ENCODE assay signal across 1 cellular context in the genomic region with DNA sequence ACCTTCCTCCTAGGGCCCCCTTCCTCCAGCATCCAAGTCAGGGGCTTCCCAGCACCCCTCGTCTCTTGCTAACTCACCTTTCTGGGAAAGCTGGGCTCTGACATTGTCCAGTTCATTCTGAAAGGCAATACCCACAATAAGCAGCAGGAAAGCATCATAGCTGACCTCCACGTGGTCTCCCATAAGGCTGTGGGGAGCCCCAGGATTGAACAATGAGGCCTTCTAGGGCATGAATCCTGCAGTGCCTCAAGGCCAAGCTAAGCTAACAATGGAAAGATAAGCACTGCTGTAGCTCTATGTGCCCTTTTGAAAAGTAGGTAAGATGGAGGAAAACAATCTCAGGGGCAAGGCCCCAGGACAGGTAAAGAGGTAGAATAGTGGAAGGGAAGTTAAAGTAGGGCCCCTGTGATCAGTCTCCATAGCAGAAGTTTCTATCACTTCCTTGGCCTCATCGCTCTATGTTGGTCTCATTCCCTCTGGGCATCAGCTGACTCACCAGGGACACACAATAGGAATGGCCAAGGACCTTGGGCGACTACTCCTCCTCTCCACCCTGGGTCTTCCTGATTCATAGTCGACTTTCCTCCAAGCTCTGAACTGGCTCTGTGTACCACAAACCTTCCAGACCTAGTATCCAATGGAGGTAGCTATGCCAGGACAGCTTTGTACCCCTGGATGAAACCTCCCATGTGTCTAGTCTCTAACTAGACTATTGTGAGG.
TF ChIP-seq lines count a peak whose summit lies in the region.

No MANE protein-coding gene starts in this region.

TF ChIP-seq in HepG2, 621 proteins besides CTCF, POLR2A, EP300 and RAD21 (continues in another document):
- TF ChIP-seq SRF (IDR thresholded peaks at IDR 0.05; ENCODE audit: low read depth, low read length) (0 out of 2 replicates have a peak, but pooled peaks have one; percentile 61), RXRB (CRISPR knock-in tag; IDR thresholded peaks at IDR 0.05; ENCODE audit: borderline replicate concordance) (peak; percentile 39; the same call in 1 of the 2 replicates), MAFG (CRISPR knock-in tag; IDR thresholded peaks at IDR 0.05) (no peak), U2AF2 (IDR thresholded peaks at IDR 0.05; ENCODE audit: low read depth, low read length) (no peak), ELF3 (CRISPR knock-in tag; IDR thresholded peaks at IDR 0.05) (peak; percentile 51; the same call in 1 of the 2 replicates), GATAD1 (CRISPR knock-in tag; IDR thresholded peaks at IDR 0.05) (peak; percentile 63; the same call in 1 of the 2 replicates), ZNF329 (CRISPR knock-in tag; IDR thresholded peaks at IDR 0.05; ENCODE audit: low read depth) (no peak), HIC2 (CRISPR knock-in tag; IDR thresholded peaks at IDR 0.05; ENCODE audit: low read depth) (0 out of 2 replicates have a peak, but pooled peaks have one; percentile 37), LCORL (IDR thresholded peaks at IDR 0.05) (no peak), LCORL (CRISPR knock-in tag; IDR thresholded peaks at IDR 0.05) (no peak), SOX5 (CRISPR knock-in tag; IDR thresholded peaks at IDR 0.05; ENCODE audit: borderline replicate concordance) (peak; percentile 89), MLX (CRISPR knock-in tag; IDR thresholded peaks at IDR 0.05) (peak; percentile 60; the same call in 1 of the 2 replicates), REST (IDR thresholded peaks at IDR 0.05; ENCODE audit: borderline replicate concordance in 1 of 2, low read depth in 1 of 2, low read length in 2 of 2) (no peak), ATF2 (CRISPR knock-in tag; IDR thresholded peaks at IDR 0.05) (no peak), RARA (CRISPR knock-in tag; IDR thresholded peaks at IDR 0.05) (peak; percentile 55; the same call in 1 of the 2 replicates), CREB1 (IDR thresholded peaks at IDR 0.05) (no peak), CREB1 (CRISPR knock-in tag; IDR thresholded peaks at IDR 0.05) (peak; percentile 23; the same call in 1 of the 2 replicates), ZNF296 (CRISPR knock-in tag; conservative IDR thresholded peaks at IDR 0.05) (no peak), ARID4A (CRISPR knock-in tag; IDR thresholded peaks at IDR 0.05; ENCODE audit: borderline replicate concordance) (peak; percentile 46; the same call in 1 of the 2 replicates), YEATS2 (CRISPR knock-in tag; IDR thresholded peaks at IDR 0.05; ENCODE audit: borderline replicate concordance) (peak; percentile 38; the same call in 1 of the 2 replicates), STAG1 (CRISPR knock-in tag; IDR thresholded peaks at IDR 0.05) (no peak), GPBP1L1 (CRISPR knock-in tag; IDR thresholded peaks at IDR 0.05) (no peak), STAT5B (CRISPR knock-in tag; IDR thresholded peaks at IDR 0.05) (no peak), TFDP2 (CRISPR knock-in tag; IDR thresholded peaks at IDR 0.05) (peak; percentile 60), ZNF350 (CRISPR knock-in tag; IDR thresholded peaks at IDR 0.05; ENCODE audit: borderline replicate concordance, low read depth) (0 out of 2 replicates have a peak, but pooled peaks have one; percentile 23), GATAD2A (CRISPR knock-in tag; IDR thresholded peaks at IDR 0.05) (peak; percentile 82), ZNF143 (CRISPR knock-in tag; IDR thresholded peaks at IDR 0.05) (peak; percentile 85), ZNF383 (CRISPR knock-in tag; IDR thresholded peaks at IDR 0.05; ENCODE audit: borderline replicate concordance) (no peak), FOXO1 (CRISPR knock-in tag; IDR thresholded peaks at IDR 0.05) (peak; percentile 43; the same call in 1 of the 2 replicates), ZNF790 (CRISPR knock-in tag; IDR thresholded peaks at IDR 0.05; ENCODE audit: borderline replicate concordance) (no peak), RXRA (CRISPR knock-in tag; IDR thresholded peaks at IDR 0.05) (peak; percentile 49; the same call in 1 of the 2 replicates), GFI1 (CRISPR knock-in tag; IDR thresholded peaks at IDR 0.05; ENCODE audit: borderline replicate concordance) (0 out of 2 replicates have a peak, but pooled peaks have one; percentile 36), ARNTL (CRISPR knock-in tag; IDR thresholded peaks at IDR 0.05) (0 out of 2 replicates have a peak, but pooled peaks have one; percentile 23), GZF1 (CRISPR knock-in tag; IDR thresholded peaks at IDR 0.05) (no peak), ZSCAN20 (CRISPR knock-in tag; IDR thresholded peaks at IDR 0.05; ENCODE audit: borderline replicate concordance) (no peak), KMT2B (CRISPR knock-in tag; IDR thresholded peaks at IDR 0.05) (0 out of 2 replicates have a peak, but pooled peaks have one; percentile 35), ZNF879 (CRISPR knock-in tag; IDR thresholded peaks at IDR 0.05) (no peak), MAX (IDR thresholded peaks at IDR 0.05) (peak; percentile 96), PLRG1 (conservative IDR thresholded peaks at IDR 0.05) (no peak), KDM6A (CRISPR knock-in tag; IDR thresholded peaks at IDR 0.05; ENCODE audit: low read depth) (0 out of 2 replicates have a peak, but pooled peaks have one; percentile 35)
- TF ChIP-seq, protein P1, sequence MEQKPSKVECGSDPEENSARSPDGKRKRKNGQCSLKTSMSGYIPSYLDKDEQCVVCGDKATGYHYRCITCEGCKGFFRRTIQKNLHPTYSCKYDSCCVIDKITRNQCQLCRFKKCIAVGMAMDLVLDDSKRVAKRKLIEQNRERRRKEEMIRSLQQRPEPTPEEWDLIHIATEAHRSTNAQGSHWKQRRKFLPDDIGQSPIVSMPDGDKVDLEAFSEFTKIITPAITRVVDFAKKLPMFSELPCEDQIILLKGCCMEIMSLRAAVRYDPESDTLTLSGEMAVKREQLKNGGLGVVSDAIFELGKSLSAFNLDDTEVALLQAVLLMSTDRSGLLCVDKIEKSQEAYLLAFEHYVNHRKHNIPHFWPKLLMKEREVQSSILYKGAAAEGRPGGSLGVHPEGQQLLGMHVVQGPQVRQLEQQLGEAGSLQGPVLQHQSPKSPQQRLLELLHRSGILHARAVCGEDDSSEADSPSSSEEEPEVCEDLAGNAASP (CRISPR knock-in tag; IDR thresholded peaks at IDR 0.05; ENCODE audit: borderline replicate concordance) = 0 out of 2 replicates have a peak, but pooled peaks have one; percentile 34
- TF ChIP-seq, protein P2, sequence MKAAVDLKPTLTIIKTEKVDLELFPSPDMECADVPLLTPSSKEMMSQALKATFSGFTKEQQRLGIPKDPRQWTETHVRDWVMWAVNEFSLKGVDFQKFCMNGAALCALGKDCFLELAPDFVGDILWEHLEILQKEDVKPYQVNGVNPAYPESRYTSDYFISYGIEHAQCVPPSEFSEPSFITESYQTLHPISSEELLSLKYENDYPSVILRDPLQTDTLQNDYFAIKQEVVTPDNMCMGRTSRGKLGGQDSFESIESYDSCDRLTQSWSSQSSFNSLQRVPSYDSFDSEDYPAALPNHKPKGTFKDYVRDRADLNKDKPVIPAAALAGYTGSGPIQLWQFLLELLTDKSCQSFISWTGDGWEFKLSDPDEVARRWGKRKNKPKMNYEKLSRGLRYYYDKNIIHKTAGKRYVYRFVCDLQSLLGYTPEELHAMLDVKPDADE (CRISPR knock-in tag; IDR thresholded peaks at IDR 0.05) = no peak
